ENCODE assay signal across 8 cellular contexts in genomic region chr1:16145030-16145987, GRCh38. TPM values are rescaled to one million over a fixed set of nuclear protein-coding genes. Genes with fewer than 3 reads are reported as not detected.
DNase-seq lines count a peak whose midpoint lies in the region; ATAC-seq and TF ChIP-seq lines count a peak whose summit lies in the region.

No MANE protein-coding gene starts in this region.

- H2BK120ac ChIP-seq in trophoblast cell (ENCODE audit: insufficient read depth, low read length, poor library complexity), result peak overlapping the region; percentile 100

- H3K18ac ChIP-seq in trophoblast cell (ENCODE audit: low read length), result peak overlapping the region; percentile 96

- peak overlapping the region; percentile 91 for H3K4ac ChIP-seq in trophoblast cell (ENCODE audit: low read depth, low read length)

- POLR2A ChIA-PET in RWPE1 (lab: Yijun Ruan, JAX; ENCODE audit: low non-redundant PET), result interaction anchor here (0.6 to 1.7 kb wide), 4 partner anchors 9 to 39 kb away, joined by 4 to 6 read pairs (median 5); no protein-coding TSS in a partner anchor

- peak overlapping the region; percentile 99 for H3K27ac ChIP-seq in RWPE1
- peak overlapping the region; percentile 100 for H3K27ac ChIP-seq in trophoblast cell (ENCODE audit: low read depth, low read length)

- CTCF ChIA-PET in RWPE1 (lab: Yijun Ruan, JAX), result interaction anchor here (0.6 to 1.4 kb wide), 5 partner anchors 10 to 72 kb away, joined by 3 to 7 read pairs (median 5); partner anchors contain the start of gene FAM131C

- peaks cover 18% of the 10 kb centered on the region for H3K79me2 ChIP-seq in trophoblast cell (ENCODE audit: control insufficient read depth, insufficient read depth, low read length, poor library complexity)

- H3K4me1 ChIP-seq in trophoblast cell (ENCODE audit: control insufficient read depth in 1 of 2, insufficient read depth in 2 of 2, low read length in 2 of 2), result peaks cover 40 to 53% of the 10 kb centered on the region in 2 experiments

- peak overlapping the region; percentile 72 for H4K12ac ChIP-seq in trophoblast cell (ENCODE audit: low read depth, low read length)

- no peak overlapping the region for H3K23ac ChIP-seq in trophoblast cell (ENCODE audit: low read length)

- peak overlapping the region; percentile 98 for H3K14ac ChIP-seq in trophoblast cell (ENCODE audit: low read length)

- H2BK5ac ChIP-seq in trophoblast cell (ENCODE audit: low read depth, low read length, poor library complexity), result peak overlapping the region; percentile 99

- peak overlapping the region; percentile 84 for H2AFZ ChIP-seq in trophoblast cell (ENCODE audit: insufficient read depth, low read length, poor library complexity)

- H3K36me3 ChIP-seq in trophoblast cell (ENCODE audit: control insufficient read depth in 1 of 2, insufficient read depth in 2 of 2, low read length in 2 of 2), result peaks cover 53% of the 10 kb centered on the region in 2 experiments

- WGBS in trophoblast cell (ENCODE audit: extremely low coverage, insufficient coverage, insufficient read length), result no CpG with 5 or more reads among the region's 28 CpGs

- H3K4me3 ChIP-seq in fibroblast of villous mesenchyme (ENCODE audit: low read depth, low read length), result peak overlapping the region; percentile 50
- H3K4me3 ChIP-seq in trophoblast cell (ENCODE audit: low read depth, low read length), result no peak overlapping the region

- peak overlapping the region; percentile 99 for H4K91ac ChIP-seq in trophoblast cell (ENCODE audit: low read depth, low read length)

- H3K79me1 ChIP-seq in trophoblast cell (ENCODE audit: low read length), result peaks cover 45% of the 10 kb centered on the region

- H3K4me2 ChIP-seq in trophoblast cell (ENCODE audit: low read length), result peak overlapping the region; percentile 54

- H4K8ac ChIP-seq in trophoblast cell (ENCODE audit: low read depth, low read length), result peak overlapping the region; percentile 97

- H3K9ac ChIP-seq in trophoblast cell (ENCODE audit: low read length), result peak overlapping the region; percentile 10

- H3K9me3 ChIP-seq in trophoblast cell (ENCODE audit: insufficient read depth, low read depth, low read length), result peaks cover 4% of the 10 kb centered on the region

- TF ChIP-seq CTCF in RWPE1 (conservative IDR thresholded peaks at IDR 0.05; ENCODE audit: low read depth), result no peak
- no peak for TF ChIP-seq CTCF in fibroblast of villous mesenchyme (IDR thresholded peaks at IDR 0.05; ENCODE audit: insufficient read depth, low read depth, low read length)

- H2AK5ac ChIP-seq in trophoblast cell (ENCODE audit: low read length), result peak overlapping the region; percentile 98

- H3K27me3 ChIP-seq in trophoblast cell (ENCODE audit: insufficient read depth, low read length), result no peaks in the 10 kb centered on the region

- ATAC-seq in GM18868 (IDR thresholded peaks at IDR 0.05; ENCODE audit: unreplicated experiment) (no peak), GM21447 (IDR thresholded peaks at IDR 0.05; ENCODE audit: unreplicated experiment) (no peak)
- ATAC-seq in activated CD4-positive, CD25-positive, alpha-beta regulatory T cell treated with anti-CD3 and anti-CD28 coated beads, Interleukin-2, amount 50 U/mL, for 24 hours, result no peak

- peak; percentile 87 for DNase-seq in ELF-1 (ENCODE audit: low read depth, low spot score)
- peak; percentile 96 for DNase-seq in RWPE1 (ENCODE audit: low spot score)
- peak; percentile 88 for DNase-seq in fibroblast of villous mesenchyme (ENCODE audit: low read depth)
- DNase-seq in trophoblast cell, result peak; percentile 91 to 95
- no peak for DNase-seq in SHP77 treated with DMSO at 0.1 percent for 48 hours (lab: John Stamatoyannopoulos, UW)

- H2BK12ac ChIP-seq in trophoblast cell (ENCODE audit: low read length), result peak overlapping the region; percentile 98

RNA-seq across cellular contexts. Expression of gene EPHA2, which starts 10.6 kb away (rescaled TPM):
- 47.0 and 104 TPM in 2 replicates for total RNA-seq in fibroblast of villous mesenchyme
- 27.6 and 30.3 TPM in 2 replicates for polyA plus RNA-seq in trophoblast cell (2013)
